13 cellular contexts compared by ENCODE assay signal in the genomic region with DNA sequence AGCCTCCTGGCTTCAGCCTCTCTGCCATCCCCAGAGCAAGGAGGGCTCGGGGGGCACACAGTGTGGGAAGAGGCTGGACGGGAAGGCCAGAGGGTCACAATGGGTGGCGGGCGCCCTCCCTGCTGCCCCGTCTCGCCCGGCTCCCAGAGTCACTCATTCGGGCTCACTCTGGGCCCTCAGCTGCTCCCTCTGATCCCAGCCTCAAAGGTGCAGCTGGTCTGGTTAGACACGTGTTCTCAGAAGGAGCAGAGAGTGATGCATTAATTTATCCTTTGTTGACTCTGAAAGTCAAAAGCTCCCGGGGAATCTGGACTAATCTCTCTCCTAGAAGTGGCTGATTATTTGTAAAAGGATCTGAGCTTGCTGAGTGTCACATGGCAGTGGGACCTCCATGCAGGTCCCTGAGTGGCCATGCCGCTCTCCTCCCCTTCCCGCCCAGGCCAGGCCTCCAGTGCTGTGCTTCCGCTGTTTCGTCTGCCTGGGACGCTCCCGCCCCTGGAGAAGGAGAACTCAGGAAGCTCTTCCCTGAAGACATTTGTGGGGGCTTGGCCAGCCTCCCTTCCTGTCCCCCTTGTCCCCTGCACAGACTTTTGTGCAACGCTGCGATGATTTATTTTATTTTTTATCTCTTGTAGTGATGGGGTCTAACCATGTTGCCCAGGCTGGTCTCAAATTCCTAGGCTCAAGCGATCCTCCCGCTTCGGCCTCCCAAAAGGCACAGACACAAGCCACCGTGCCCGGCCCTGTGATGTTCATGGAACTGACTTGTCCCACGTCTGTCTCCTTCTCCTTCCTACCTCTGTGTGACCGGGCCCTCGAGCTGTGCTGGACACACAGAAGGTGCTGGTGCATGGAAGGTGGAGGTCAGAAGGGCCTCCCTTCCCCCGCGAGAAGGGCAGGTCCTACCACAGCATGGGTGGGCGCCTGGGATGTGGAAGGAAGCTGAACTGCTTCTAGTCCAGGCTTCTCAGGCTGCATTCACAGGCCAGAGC.
DNase-seq lines count a peak whose midpoint lies in the region; ATAC-seq and TF ChIP-seq lines count a peak whose summit lies in the region.
"Had no signal": no experiment of that assay in that cellular context is flagged by ENCODE, and none has a peak within 500 bp of the region (broad histone marks: within the 10 kb centered on the region; RNA-seq: fewer than 3 reads in every experiment).

No MANE protein-coding gene starts in this region.

- H3K79me2 ChIP-seq in SK-N-SH (ENCODE audit: insufficient read depth) = no peaks in the 10 kb centered on the region
- H3K79me2 ChIP-seq in PC-9 (ENCODE audit: low read depth) = no peaks in the 10 kb centered on the region

- no peaks in the 10 kb centered on the region for H3K27me3 ChIP-seq in SK-N-SH (ENCODE audit: insufficient read depth)
- H3K27me3 ChIP-seq in Panc1 (ENCODE audit: control insufficient read depth, insufficient read depth, low read length) = no peaks in the 10 kb centered on the region
- H3K27me3 ChIP-seq in left lung = no peaks in the 10 kb centered on the region
- no peaks in the 10 kb centered on the region for H3K27me3 ChIP-seq in upper lobe of left lung
- no peaks in the 10 kb centered on the region for H3K27me3 ChIP-seq in PC-9 (ENCODE audit: insufficient read depth, low read depth)

- BruUV-seq in Panc1 (replicated peaks; lab: Mats Ljungman, UMichigan) (no TSS peak), PC-9 (replicated peaks; lab: Mats Ljungman, UMichigan) (no TSS peak)

- ATAC-seq in SK-N-SH treated with all-trans-retinoic acid at 6 μM for 48 hours = no peak; the same call in 1 of the 3 replicates
- peak; percentile 14; the same call in 1 of the 2 replicates for ATAC-seq in Panc1
- ATAC-seq in left lung = no peak
- no peak for ATAC-seq in upper lobe of left lung (ENCODE audit: low FRiP score in 2 of 2)
- no peak for ATAC-seq in HG02610 (IDR thresholded peaks at IDR 0.05; ENCODE audit: unreplicated experiment)

- no peaks in the 10 kb centered on the region for H3K9me2 ChIP-seq in SK-N-SH
- no peaks in the 10 kb centered on the region for H3K9me2 ChIP-seq in PC-9 (ENCODE audit: insufficient read depth)

- no peak for TF ChIP-seq EP300 in SK-N-SH (IDR thresholded peaks at IDR 0.05; ENCODE audit: borderline replicate concordance in 1 of 2, low read depth in 1 of 2, low read length in 1 of 2)
- no peak for TF ChIP-seq EP300 in upper lobe of left lung (IDR thresholded peaks at IDR 0.05)

- 92% methylated on average over 29 of the region's 29 CpGs for WGBS in SK-N-SH (ENCODE audit: low lambda C conversion rate)
- 84 to 85% methylated on average over 28 to 29 of the region's 29 CpGs for WGBS in upper lobe of left lung, 2 donors

- H3K9me3 ChIP-seq in SK-N-SH (no peaks in the 10 kb centered on the region), Panc1 (ENCODE audit: control insufficient read depth, insufficient read depth, low read depth, low read length) (no peaks in the 10 kb centered on the region), left lung (peaks cover 0 to 11% of the 10 kb centered on the region in 2 donors), upper lobe of left lung (peaks cover 0 to 6% (median 0%) of the 10 kb centered on the region in 4 donors), PC-9 (ENCODE audit: insufficient read depth, low read depth) (peaks cover 4% of the 10 kb centered on the region; the same call in 1 of the 2 replicates)

- H3K4me2 ChIP-seq in SK-N-SH (no peak overlapping the region), PC-9 (no peak overlapping the region)

- H3K4me3 ChIP-seq in SK-N-SH (ENCODE audit: low read depth in 2 of 2, low read length in 1 of 2) = no peak overlapping the region
- H3K4me3 ChIP-seq in Panc1 (ENCODE audit: low read depth in 2 of 2, low read length in 2 of 2) = no peak overlapping the region
- H3K4me3 ChIP-seq in left lung = no peak overlapping the region
- H3K4me3 ChIP-seq in upper lobe of left lung = no peak overlapping the region
- no peak overlapping the region for H3K4me3 ChIP-seq in PC-9

- no peak overlapping the region for H2AFZ ChIP-seq in SK-N-SH (ENCODE audit: low read depth)
- no peak overlapping the region for H2AFZ ChIP-seq in PC-9

- TF ChIP-seq CTCF in SK-N-SH (IDR thresholded peaks at IDR 0.05) (no peak), Panc1 (IDR thresholded peaks at IDR 0.05) (no peak), left lung (IDR thresholded peaks at IDR 0.05) (no peak), upper lobe of left lung (IDR thresholded peaks at IDR 0.05) (no peak), PC-9 (conservative IDR thresholded peaks at IDR 0.05) (no peak)

- H3K9ac ChIP-seq in SK-N-SH = no peak overlapping the region

- in situ Hi-C loops in Panc1 (cut with HindIII; ENCODE audit: low pct_unique_long_range_greater_than_20kb, low sequenced_read_pairs) = no loop called here

- H3K4me1 ChIP-seq in SK-N-SH (ENCODE audit: control insufficient read depth in 1 of 2, insufficient read depth in 2 of 2, low read depth in 1 of 2, low read length in 1 of 2) = no peaks in the 10 kb centered on the region; a peak in 1 of 4 replicates
- H3K4me1 ChIP-seq in Panc1 (ENCODE audit: control insufficient read depth, insufficient read depth, low read length) = no peaks in the 10 kb centered on the region
- H3K4me1 ChIP-seq in left lung = no peaks in the 10 kb centered on the region
- peaks cover 0 to 9% (median 5%) of the 10 kb centered on the region in 4 donors for H3K4me1 ChIP-seq in upper lobe of left lung
- H3K4me1 ChIP-seq in PC-9 (replicated peaks; ENCODE audit: insufficient read depth) = no peaks in the 10 kb centered on the region

- H3F3A ChIP-seq in SK-N-SH (replicated peaks; ENCODE audit: insufficient read depth) (peaks cover 4% of the 10 kb centered on the region), PC-9 (ENCODE audit: insufficient read depth, low read depth) (no peaks in the 10 kb centered on the region)

- H3K27ac ChIP-seq in SK-N-SH (ENCODE audit: low read depth in 2 of 2, low read length in 1 of 2) (no peak overlapping the region), Panc1 (ENCODE audit: low read length) (no peak overlapping the region; the same call in 1 of the 2 replicates), left lung (peak overlapping the region; percentile 68 to 70), upper lobe of left lung (peak overlapping the region; percentile 71 to 88 (median 82)), PC-9 (no peak overlapping the region)

- DNase-seq in SK-N-SH = peak; percentile 37
- DNase-seq in Panc1 (ENCODE audit: low read depth, low spot score) = no peak
- DNase-seq in left lung = no peak
- DNase-seq in upper lobe of left lung = no peak
- no peak for DNase-seq in PC-9
- no peak for DNase-seq in AG20443 (ENCODE audit: low spot score)
- DNase-seq: activated CD4-positive, alpha-beta memory T cell treated with anti-CD3 and anti-CD28 coated beads, Interleukin-2, amount 10 ng/mL, durations not matched to agents 7 days and 5 days; Calu3; mammary epithelial cell; NCI-H748 treated with DMSO at 0.1 percent for 48 hours; SIG-M5 had no signal

- intact Hi-C loops in Panc1 (cut with micrococcal nuclease; ENCODE audit: unreplicated experiment) = no loop called here
- intact Hi-C loops in left lung (cut with DNase I) = no loop called here
- intact Hi-C loops in PC-9 (cut with micrococcal nuclease; ENCODE audit: unreplicated experiment) = no loop called here

- POLR2A ChIA-PET in SK-N-SH (lab: Yijun Ruan, JAX) = no interaction called here
- POLR2A ChIA-PET in Panc1 (lab: Charles Lee) = interaction anchor here (0.6 kb wide), 1 partner anchor 129 kb away, joined by 3 read pairs; no protein-coding TSS in a partner anchor
- POLR2A ChIA-PET in PC-9 (lab: Charles Lee; ENCODE audit: unreplicated experiment) = interaction anchor here (0.6 kb wide), 1 partner anchor 33 kb away, joined by 4 read pairs; no protein-coding TSS in a partner anchor

- CTCF ChIA-PET in SK-N-SH (lab: Yijun Ruan, JAX) (interaction anchor here (0.8 to 4.1 kb wide), 7 partner anchors 9 to 360 kb away, joined by 3 to 22 read pairs (median 4); partner anchors contain the start of gene MGAT5B), Panc1 (lab: Charles Lee) (interaction anchor here (0.6 kb wide), 2 partner anchors 14 to 170 kb away, joined by 3 to 14 read pairs; no protein-coding TSS in a partner anchor), PC-9 (lab: Charles Lee) (no interaction called here)

- no peak for TF ChIP-seq RAD21 in SK-N-SH (IDR thresholded peaks at IDR 0.05; ENCODE audit: low read length)

- H4K20me1 ChIP-seq in SK-N-SH (ENCODE audit: insufficient read depth) (no peaks in the 10 kb centered on the region), PC-9 (ENCODE audit: insufficient read depth) (no peaks in the 10 kb centered on the region)

- no peak for TF ChIP-seq POLR2A in upper lobe of left lung (IDR thresholded peaks at IDR 0.05)

- H3K36me3 ChIP-seq in SK-N-SH (replicated peaks in 1 of 2; ENCODE audit: control insufficient read depth in 1 of 2, insufficient read depth in 2 of 2, low read length in 1 of 2) (no peaks in the 10 kb centered on the region), Panc1 (ENCODE audit: control insufficient read depth, insufficient read depth, low read length) (no peaks in the 10 kb centered on the region), left lung (no peaks in the 10 kb centered on the region), upper lobe of left lung (no peaks in the 10 kb centered on the region), PC-9 (ENCODE audit: low read depth) (no peaks in the 10 kb centered on the region)

TF ChIP-seq in SK-N-SH treated with all-trans-retinoic acid at 6 μM for 48 hours, 23 proteins besides CTCF, POLR2A, EP300 and RAD21:
- no peak for TF ChIP-seq CREB5 (CRISPR knock-in tag; IDR thresholded peaks at IDR 0.05; ENCODE audit: low read depth)
- no peak for TF ChIP-seq RARB (CRISPR knock-in tag; IDR thresholded peaks at IDR 0.05)
- TF ChIP-seq ARNTL (CRISPR knock-in tag; IDR thresholded peaks at IDR 0.05; ENCODE audit: borderline replicate concordance, low read depth) = no peak
- no peak for TF ChIP-seq CSDC2 (CRISPR knock-in tag; IDR thresholded peaks at IDR 0.05)

Comparison
In these comparisons a context has a peak if more than half of its experiments do, and no peak if none do; other contexts are left out.
1. H3K27ac ChIP-seq: peak in left lung (2 of 2) and upper lobe of left lung (4 of 4); none in SK-N-SH (0 of 2), Panc1 (single experiment) and PC-9 (single experiment).